In the genomic region with DNA sequence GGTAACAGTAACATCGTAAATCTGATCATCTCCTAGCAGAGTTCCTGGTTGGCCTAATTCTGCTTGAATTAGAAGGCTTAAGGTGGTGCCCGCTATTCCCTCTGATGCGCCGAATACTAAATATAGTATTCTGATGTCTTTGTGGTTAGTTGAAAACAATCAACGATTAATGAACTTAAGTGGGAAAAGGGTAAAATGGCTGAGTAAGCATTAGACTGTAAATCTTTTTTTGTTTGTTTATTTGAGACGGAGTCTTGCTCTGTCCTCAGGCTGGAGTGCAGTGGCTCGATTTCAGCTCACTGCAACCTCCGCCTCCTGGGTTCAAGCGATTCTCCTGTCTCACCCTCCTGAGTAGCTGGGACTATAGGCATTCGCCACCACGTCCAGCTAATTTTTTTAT, we compare ENCODE assay signal across 9 cellular contexts. TPM values are rescaled to one million over a fixed set of nuclear protein-coding genes. Genes with fewer than 3 reads are reported as not detected.
"Had no signal": no experiment of that assay in that cellular context is flagged by ENCODE, and none has a peak within 500 bp of the region (broad histone marks: within the 10 kb centered on the region; RNA-seq: fewer than 3 reads in every experiment).

No MANE protein-coding gene starts in this region.

- H3K4me3 ChIP-seq: GM23338 had no signal

- DNase-seq: H9, HCEC 1CT, KG1 had no signal

- H3K4me2 ChIP-seq: GM23338 had no signal

- FAIRE-seq: H1, H54 had no signal

- H3K27ac ChIP-seq: HL-60 had no signal

- H2AFZ ChIP-seq: GM23338 had no signal

- ATAC-seq: GM23338 had no signal

RNA-seq across cellular contexts. Expression of gene OR2C1, which starts 13.4 kb away (rescaled TPM):
- total RNA-seq: GM23338, H1, H9, HT1080 had no signal
- polyA plus RNA-seq: GM23338, H1, IgD-negative memory B cell had no signal
